8 cellular contexts compared by ENCODE assay signal in the genomic region with DNA sequence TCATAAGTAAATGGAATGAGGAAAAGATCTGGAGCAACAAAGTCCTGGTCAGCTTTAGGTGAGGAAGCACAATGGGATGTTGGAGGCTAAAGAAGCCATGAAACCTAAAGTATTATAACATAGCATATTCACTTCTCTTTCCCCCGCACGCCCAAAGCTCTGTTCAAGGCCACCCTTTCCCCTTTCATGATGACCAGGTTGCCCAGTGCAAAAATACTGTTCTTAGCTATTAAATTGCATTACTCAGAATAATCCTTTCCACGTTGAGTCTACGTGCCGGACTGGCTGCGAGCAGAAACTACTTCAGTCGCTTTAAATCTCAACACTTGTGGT. TPM values are rescaled to one million over a fixed set of nuclear protein-coding genes. Genes with fewer than 3 reads are reported as not detected.
DNase-seq lines count a peak whose midpoint lies in the region; ATAC-seq, FAIRE-seq and TF ChIP-seq lines count a peak whose summit lies in the region.

No MANE protein-coding gene starts in this region.

- TF ChIP-seq CTCF in AG04450 (IDR thresholded peaks at IDR 0.05; ENCODE audit: low read depth, low read length): no peak
- TF ChIP-seq CTCF in cardiac fibroblast (IDR thresholded peaks at IDR 0.05; ENCODE audit: low read depth, low read length): no peak

- peaks cover 22% of the 10 kb centered on the region for H3K4me1 ChIP-seq in mucosa of stomach (ENCODE audit: control insufficient read depth, insufficient read depth, low read length)

- POLR2A ChIA-PET in AG04450 (lab: Yijun Ruan, JAX): interaction anchor here (0.6 to 1.8 kb wide), 7 partner anchors 28 to 282 kb away, joined by 3 to 8 read pairs (median 3); a partner anchor contains a TSS

- no peaks in the 10 kb centered on the region for H3K36me3 ChIP-seq in mucosa of stomach (ENCODE audit: control insufficient read depth, insufficient read depth, low read length)

- H3K27me3 ChIP-seq in AG04450 (ENCODE audit: control insufficient read depth, insufficient read depth, low read length) (no peaks in the 10 kb centered on the region), mucosa of stomach (ENCODE audit: control insufficient read depth, insufficient read depth, low read length) (no peaks in the 10 kb centered on the region)

- CTCF ChIA-PET in AG04450 (lab: Charles Lee): interaction anchor here (0.6 to 13.1 kb wide), 26 partner anchors 9 to 308 kb away, joined by 3 to 362 read pairs (median 4); a partner anchor contains a TSS

- peak overlapping the region; percentile 86 for H3K4me3 ChIP-seq in AG04450 (ENCODE audit: low read depth, low read length)
- H3K4me3 ChIP-seq in cardiac fibroblast (replicated peaks in 1 of 2; ENCODE audit: low read depth in 2 of 2, low read length in 2 of 2): peak overlapping the region; percentile 65 to 72
- peak overlapping the region; percentile 79 for H3K4me3 ChIP-seq in mucosa of stomach (ENCODE audit: low read length)

- FAIRE-seq in HTR-8/SVneo (lab: Jason Lieb, UNC): no peak

- ATAC-seq in HG03175 (IDR thresholded peaks at IDR 0.05; ENCODE audit: unreplicated experiment) (peak; percentile 1), GM21360 (IDR thresholded peaks at IDR 0.05; ENCODE audit: unreplicated experiment) (no peak)

- no peaks in the 10 kb centered on the region; the same call in 1 of the 2 replicates for H3K9me3 ChIP-seq in AG04450 (ENCODE audit: control insufficient read depth, insufficient read depth, low read length)
- H3K9me3 ChIP-seq in mucosa of stomach (ENCODE audit: control insufficient read depth, low read length): no peaks in the 10 kb centered on the region

- in situ Hi-C loops in ACHN (cut with HindIII; ENCODE audit: low pct_ligation_motif_present, low pct_unique_long_range_greater_than_20kb, low sequenced_read_pairs): no loop called here

- H3K9ac ChIP-seq in mucosa of stomach (ENCODE audit: low read length): peak overlapping the region; percentile 71

- peak overlapping the region; percentile 49 for H3K27ac ChIP-seq in AG04450 (ENCODE audit: low read depth, low read length)

- DNase-seq in AG04450 (ENCODE audit: low read depth, low spot score) (no peak), cardiac fibroblast (ENCODE audit: low read depth in 2 of 2) (no peak), HTR-8/SVneo (ENCODE audit: insufficient read length, low spot score) (no peak), ACHN (no peak), NOMO-1 (lab: John Stamatoyannopoulos, UW; ENCODE audit: unreplicated experiment in 2 of 2) (no peak)

RNA-seq across cellular contexts. Expression of a gene that starts 0.6 kb away (rescaled TPM):
- polyA plus RNA-seq in AG04450 (2011; rRNA removed): 6.1 and 10.3 TPM in 2 replicates
- polyA minus RNA-seq in AG04450 (2011; rRNA and poly(A)+ RNA removed): 30.9 and 36.5 TPM in 2 replicates

RNA-seq across cellular contexts. Expression of a gene that starts 54.2 kb away (rescaled TPM):
- 5.1 and 6.9 TPM in 2 replicates for polyA plus RNA-seq in AG04450 (2011; rRNA removed)
- polyA minus RNA-seq in AG04450 (2011; rRNA and poly(A)+ RNA removed): 4.1 and 6.0 TPM in 2 replicates
